Comparison of ENCODE assay signal across 12 cellular contexts in genomic region chr3:123656691-123657090, GRCh38.
A peak's percentile ranks its signal among the peaks of the same experiment; 100 is the strongest.
DNase-seq lines count a peak whose midpoint lies in the region; ATAC-seq, FAIRE-seq and TF ChIP-seq lines count a peak whose summit lies in the region.
"Had no signal": no experiment of that assay in that cellular context is flagged by ENCODE, and none has a peak within 500 bp of the region (broad histone marks: within the 10 kb centered on the region; RNA-seq: fewer than 3 reads in every experiment).

No MANE protein-coding gene starts in this region.

- POLR2A ChIA-PET in H1 (lab: Charles Lee; ENCODE audit: partially characterized antibody), result no interaction called here

- TF ChIP-seq POLR2A in H1 (IDR thresholded peaks at IDR 0.05; ENCODE audit: control extremely low read depth in 1 of 2, low read depth in 2 of 2, low read length in 2 of 2), result no peak
- TF ChIP-seq POLR2A in prostate gland (IDR thresholded peaks at IDR 0.05), result no peak
- no peak for TF ChIP-seq POLR2A in body of pancreas (IDR thresholded peaks at IDR 0.05)

- TF ChIP-seq RAD21 in H1 (IDR thresholded peaks at IDR 0.05 in 1 of 2, conservative IDR thresholded peaks at IDR 0.05 in 1 of 2; ENCODE audit: low read depth in 2 of 2, low read length in 2 of 2), result peak; percentile 11 to 36; a peak in 2 of 4 replicates

- peaks cover 5 to 7% of the 10 kb centered on the region in 2 experiments for H3K9me3 ChIP-seq in H1 (ENCODE audit: insufficient read depth in 2 of 2, low read depth in 1 of 2, low read length in 1 of 2)
- no peaks in the 10 kb centered on the region for H3K9me3 ChIP-seq in prostate gland
- no peaks in the 10 kb centered on the region for H3K9me3 ChIP-seq in body of pancreas
- no peaks in the 10 kb centered on the region for H3K9me3 ChIP-seq in GM23248 (ENCODE audit: low read depth)

- no peak overlapping the region for H2BK120ac ChIP-seq in H1 (replicated peaks; ENCODE audit: low read depth, low read length)

- no peaks in the 10 kb centered on the region for H3K23me2 ChIP-seq in H1 (ENCODE audit: low read depth, low read length)

- H4K20me1 ChIP-seq in KMS-11 (ENCODE audit: insufficient read depth) (no peaks in the 10 kb centered on the region), H1 (replicated peaks in 1 of 2; ENCODE audit: control insufficient read depth in 1 of 2, insufficient read depth in 2 of 2, low read length in 2 of 2) (no peaks in the 10 kb centered on the region), GM23248 (ENCODE audit: insufficient read depth) (no peaks in the 10 kb centered on the region)

- no peak overlapping the region for H2BK5ac ChIP-seq in H1 (ENCODE audit: low read depth, low read length)

- H2BK20ac ChIP-seq in H1 (ENCODE audit: low read length), result no peak overlapping the region

- H4K5ac ChIP-seq in H1 (ENCODE audit: insufficient read length, low read depth, low read length), result no peak overlapping the region

- H3K23ac ChIP-seq in H1 (ENCODE audit: insufficient read length), result no peak overlapping the region

- H3K27me3 ChIP-seq in KMS-11 (ENCODE audit: insufficient read depth, low read depth) (no peaks in the 10 kb centered on the region), H1 (replicated peaks in 1 of 4; ENCODE audit: control insufficient read depth in 3 of 4, extremely low read depth in 1 of 4, insufficient read depth in 3 of 4, low read length in 3 of 4) (no peaks in the 10 kb centered on the region), prostate gland (replicated peaks; ENCODE audit: insufficient read depth) (no peaks in the 10 kb centered on the region), body of pancreas (no peaks in the 10 kb centered on the region), GM23248 (replicated peaks; ENCODE audit: insufficient read depth) (no peaks in the 10 kb centered on the region)

- no peak overlapping the region for H3K4ac ChIP-seq in H1 (replicated peaks; ENCODE audit: insufficient read length, low read depth, low read length)

- H4K8ac ChIP-seq in H1 (ENCODE audit: extremely low read depth, insufficient read depth, low read length), result no peak overlapping the region

- no peak overlapping the region for H2BK12ac ChIP-seq in H1 (ENCODE audit: low read depth, low read length)

- no peak overlapping the region for H4K91ac ChIP-seq in H1 (replicated peaks; ENCODE audit: insufficient read length, low read length)

- intact Hi-C loops in prostate gland (cut with DNase I), result loop anchor here (2.0 to 10.0 kb wide), 2 partner anchors 62 to 228 kb away; partner anchors contain the start of gene MYLK
- intact Hi-C loops in body of pancreas (cut with DNase I), result loop anchor here (5.0 kb wide), 1 partner anchor 51 kb away; no protein-coding TSS in a partner anchor

- H3K27ac ChIP-seq in KMS-11 (no peak overlapping the region), H1 (ENCODE audit: low read depth, low read length) (no peak overlapping the region), prostate gland (peak overlapping the region; percentile 69 to 72), body of pancreas (peak overlapping the region in 1 of 4 donors; percentile 1), GM23248 (no peak overlapping the region)

- no peak overlapping the region for H2AK5ac ChIP-seq in H1 (ENCODE audit: low read depth, low read length)

- H3K4me1 ChIP-seq in KMS-11 (ENCODE audit: low read depth, poor library complexity, severe bottlenecking), result no peaks in the 10 kb centered on the region
- H3K4me1 ChIP-seq in H1 (replicated peaks in 1 of 4; ENCODE audit: control insufficient read depth in 3 of 4, insufficient read depth in 4 of 4, low read length in 3 of 4), result peaks cover 0 to 5% (median 0%) of the 10 kb centered on the region in 4 experiments; a peak in 2 of 7 replicates
- H3K4me1 ChIP-seq in prostate gland (replicated peaks), result peaks cover 16% of the 10 kb centered on the region
- peaks cover 8% of the 10 kb centered on the region for H3K4me1 ChIP-seq in body of pancreas
- peaks cover 62% of the 10 kb centered on the region for H3K4me1 ChIP-seq in GM23248 (ENCODE audit: insufficient read depth)

- H3K79me2 ChIP-seq in KMS-11 (ENCODE audit: insufficient read depth, low read depth), result no peaks in the 10 kb centered on the region
- H3K79me2 ChIP-seq in H1 (ENCODE audit: control insufficient read depth in 1 of 2, insufficient read depth in 2 of 2, low read length in 2 of 2), result no peaks in the 10 kb centered on the region
- no peaks in the 10 kb centered on the region for H3K79me2 ChIP-seq in GM23248 (ENCODE audit: insufficient read depth)

- no peaks in the 10 kb centered on the region for H3K79me1 ChIP-seq in H1 (ENCODE audit: low read depth, low read length)

- 88% methylated on average over 2 of the region's 2 CpGs; no CpG with 5 or more reads in 1 of the 2 experiments for WGBS in H1 (ENCODE audit: extremely low coverage in 1 of 2, insufficient coverage in 1 of 2, insufficient read length in 1 of 2, insufficient replicate concordance in 2 of 2, low coverage in 1 of 2, low lambda C conversion rate in 2 of 2, missing lambda C conversion rate in 1 of 2), 2 experiments
- WGBS in prostate gland, result 73% methylated on average over 2 of the region's 2 CpGs
- WGBS in body of pancreas, 2 donors, result 79 to 81% methylated on average over 2 of the region's 2 CpGs
- 97 to 98% methylated on average over 2 of the region's 2 CpGs for WGBS in GM23248 (ENCODE audit: low coverage in 1 of 2, low lambda C conversion rate in 2 of 2, missing lambda C conversion rate in 2 of 2), 2 experiments

- no peak for TF ChIP-seq EP300 in H1 (IDR thresholded peaks at IDR 0.05; ENCODE audit: borderline replicate concordance in 1 of 2, low read depth in 2 of 2, low read length in 2 of 2)

- H3K4me2 ChIP-seq in KMS-11 (no peak overlapping the region), H1 (ENCODE audit: insufficient read depth in 1 of 2, low read depth in 2 of 2, low read length in 2 of 2) (no peak overlapping the region), GM23248 (ENCODE audit: unreplicated experiment) (no peak overlapping the region)

- TF ChIP-seq CTCF in D721Med (IDR thresholded peaks at IDR 0.05; ENCODE audit: insufficient read depth, missing control alignments) (peak; percentile 4), KMS-11 (conservative IDR thresholded peaks at IDR 0.05; ENCODE audit: low read depth, low read length) (peak; percentile 56), H1 (IDR thresholded peaks at IDR 0.05; ENCODE audit: control extremely low read depth in 1 of 3, insufficient read depth in 1 of 3, low read depth in 1 of 3, low read length in 3 of 3) (peak; percentile 28 to 58 (median 29); a peak in 3 of 4 replicates), prostate gland (IDR thresholded peaks at IDR 0.05) (no peak), body of pancreas (IDR thresholded peaks at IDR 0.05) (no peak)

- no peaks in the 10 kb centered on the region for H3K9me2 ChIP-seq in GM23248 (ENCODE audit: insufficient read depth)

- H3K14ac ChIP-seq in H1 (ENCODE audit: insufficient read length), result no peak overlapping the region

- H2AFZ ChIP-seq in KMS-11 (ENCODE audit: low read depth) (no peak overlapping the region), H1 (ENCODE audit: low read length) (no peak overlapping the region), GM23248 (no peak overlapping the region)

- no peak for ATAC-seq in GM18517 (IDR thresholded peaks at IDR 0.05; ENCODE audit: unreplicated experiment)
- no peak for ATAC-seq in body of pancreas
- ATAC-seq: left lobe of liver had no signal

- H2BK15ac ChIP-seq in H1 (ENCODE audit: low read length), result no peak overlapping the region

- H3K4me3 ChIP-seq in KMS-11 (IDR thresholded peaks at IDR 0.05; ENCODE audit: insufficient read depth, low read depth, low read length) (no peak overlapping the region), H1 (ENCODE audit: extremely low read depth in 1 of 4, insufficient read depth in 2 of 4, low read depth in 3 of 4, low read length in 4 of 4) (no peak overlapping the region), prostate gland (no peak overlapping the region), body of pancreas (no peak overlapping the region), GM23248 (no peak overlapping the region)

- H3K56ac ChIP-seq in H1 (replicated peaks; ENCODE audit: insufficient read length, low read depth, low read length), result no peak overlapping the region

- no peak overlapping the region for H3K18ac ChIP-seq in H1 (ENCODE audit: extremely low read depth, low read length)

- H3K9ac ChIP-seq in KMS-11 (no peak overlapping the region), H1 (replicated peaks in 1 of 4; ENCODE audit: extremely low read depth in 1 of 4, low read depth in 3 of 4, low read length in 3 of 4) (no peak overlapping the region), GM23248 (no peak overlapping the region)

- H3K36me3 ChIP-seq in KMS-11 (ENCODE audit: insufficient read depth), result no peaks in the 10 kb centered on the region
- H3K36me3 ChIP-seq in H1 (ENCODE audit: control insufficient read depth in 2 of 4, insufficient read depth in 4 of 4, low read length in 3 of 4), result peaks cover 0 to 8% (median 3%) of the 10 kb centered on the region in 4 experiments; a peak in 3 of 8 replicates
- H3K36me3 ChIP-seq in prostate gland, result peaks cover 0 to 3% of the 10 kb centered on the region in 2 donors
- no peaks in the 10 kb centered on the region for H3K36me3 ChIP-seq in body of pancreas (replicated peaks in 1 of 2; ENCODE audit: insufficient read depth in 1 of 2, low read depth in 2 of 2)
- H3K36me3 ChIP-seq in GM23248 (ENCODE audit: low read depth), result peaks cover 30% of the 10 kb centered on the region; the same call in 1 of the 2 replicates

- CTCF ChIA-PET in H1 (lab: Charles Lee; ENCODE audit: partially characterized antibody), result interaction anchor here (0.6 to 32.0 kb wide), 10 partner anchors 3 to 309 kb away, joined by 3 to 1463 read pairs (median 34); no protein-coding TSS in a partner anchor

- no peak for DNase-seq in D721Med (ENCODE audit: insufficient read length, low spot score)
- no peak for DNase-seq in H1 (ENCODE audit: low read depth in 1 of 2, low spot score in 2 of 2)
- DNase-seq in prostate gland (ENCODE audit: low spot score), result no peak
- DNase-seq in body of pancreas, result no peak
- no peak for DNase-seq in GM23248
- no peak for DNase-seq in foreskin melanocyte
- DNase-seq: activated gamma-delta T cell, NCI-H524 had no signal

- FAIRE-seq in D721Med (lab: Jason Lieb, UNC) (no peak), H1 (lab: Jason Lieb, UNC) (peak; percentile 63)
- FAIRE-seq: endometrium had no signal

- peaks cover 65% of the 10 kb centered on the region for H3F3A ChIP-seq in GM23248 (ENCODE audit: insufficient read depth)

- in situ Hi-C loops in GM23248 (cut with MboI), result no loop called here

TF ChIP-seq in H1, 55 proteins besides CTCF, POLR2A, EP300 and RAD21:
- TF ChIP-seq SIRT6 (IDR thresholded peaks at IDR 0.05; ENCODE audit: low read length) (no peak), SUZ12 (IDR thresholded peaks at IDR 0.05; ENCODE audit: low read length) (no peak), SIN3A (conservative IDR thresholded peaks at IDR 0.05 in 1 of 2, IDR thresholded peaks at IDR 0.05 in 1 of 2; ENCODE audit: low read depth in 1 of 2, low read length in 2 of 2) (no peak), SRF (IDR thresholded peaks at IDR 0.05; ENCODE audit: low read depth, low read length) (no peak), PHF8 (conservative IDR thresholded peaks at IDR 0.05; ENCODE audit: low read depth, low read length) (no peak)
- TF ChIP-seq, protein P1, sequence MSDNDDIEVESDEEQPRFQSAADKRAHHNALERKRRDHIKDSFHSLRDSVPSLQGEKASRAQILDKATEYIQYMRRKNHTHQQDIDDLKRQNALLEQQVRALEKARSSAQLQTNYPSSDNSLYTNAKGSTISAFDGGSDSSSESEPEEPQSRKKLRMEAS (IDR thresholded peaks at IDR 0.05), result no peak

Comparison
In these comparisons a context has a peak if more than half of its experiments do, and no peak if none do; other contexts are left out.
1. CTCF ChIP-seq: peak in D721Med (single experiment), KMS-11 (single experiment) and H1 (3 of 3); none in prostate gland (0 of 4) and body of pancreas (0 of 7).
2. H3K27ac ChIP-seq: peak in prostate gland (2 of 2); none in KMS-11 (single experiment), H1 (single experiment) and GM23248 (single experiment).